Comparison of ENCODE assay signal across 28 cellular contexts in genomic region chr13:109227344-109227940, GRCh38.
"Had no signal": no experiment of that assay in that cellular context is flagged by ENCODE, and none has a peak within 500 bp of the region (broad histone marks: within the 10 kb centered on the region; RNA-seq: fewer than 3 reads in every experiment).

No MANE protein-coding gene starts in this region.

- H3K27ac ChIP-seq: ascending aorta, brain microvascular endothelial cell, colonic mucosa, WERI-Rb-1 had no signal

- H3K4me3 Mint-ChIP-seq: activated B cell treated with CpG ODN at 0.5 μM for 24 hours; activated CD4-positive, alpha-beta memory T cell treated with anti-CD3 and anti-CD28 coated beads, Interleukin-2, amount 10 ng/mL, durations not matched to agents 7 days and 5 days; activated naive CD4-positive, alpha-beta T cell treated with anti-CD3 and anti-CD28 coated beads, Interleukin-2, amount 10 ng/mL, durations not matched to agents 7 days and 5 days; activated naive CD8-positive, alpha-beta T cell treated with anti-CD3 and anti-CD28 coated beads, Interleukin-2, amount 10 ng/mL, durations not matched to agents 7 days and 5 days; activated T-cell treated with anti-CD3 and anti-CD28 coated beads, Interleukin-2, amount 50 U/mL, for 24 hours; activated T-cell treated with anti-CD3 and anti-CD28 coated beads, Interleukin-2, amount 50 U/mL, for 72 hours; endodermal cell; T-helper 17 cell; T-helper 2 cell treated with Interferon-gamma antibody and Interleukin-4, amounts not matched to agents 5 μg/mL and 100 μg/mL, for 36 hours had no signal

- H3K27me3 ChIP-seq: ascending aorta, brain microvascular endothelial cell, colonic mucosa had no signal

- DNase-seq: activated B cell treated with CpG ODN at 0.5 μM for 24 hours; activated CD4-positive, alpha-beta memory T cell treated with anti-CD3 and anti-CD28 coated beads, Interleukin-2, amount 10 ng/mL, durations not matched to agents 7 days and 5 days; activated CD4-positive, alpha-beta T cell treated with anti-CD3 and anti-CD28 coated beads for 48 hours; activated CD4-positive, alpha-beta T cell treated with anti-CD3 and anti-CD28 coated beads, Interleukin-2, amount 50 U/mL, for 4 hours; activated CD8-positive, alpha-beta memory T cell treated with anti-CD3 and anti-CD28 coated beads, Interleukin-2, amount 50 U/mL, for 48 hours; activated gamma-delta T cell; activated naive CD4-positive, alpha-beta T cell; activated naive CD4-positive, alpha-beta T cell treated with anti-CD3 and anti-CD28 coated beads, Interleukin-2, amount 10 ng/mL, durations not matched to agents 7 days and 5 days; activated naive CD8-positive, alpha-beta T cell treated with anti-CD3 and anti-CD28 coated beads, Interleukin-2, amount 10 ng/mL, durations not matched to agents 7 days and 5 days; activated T-cell treated with anti-CD3 and anti-CD28 coated beads for 4 hours; activated T-cell treated with anti-CD3 and anti-CD28 coated beads, Interleukin-2, amount 50 U/mL, for 24 hours; activated T-cell treated with anti-CD3 and anti-CD28 coated beads, Interleukin-2, amount 50 U/mL, for 72 hours; brain microvascular endothelial cell; caudate nucleus; colonic mucosa; effector memory CD4-positive, alpha-beta T cell; endodermal cell; head of caudate nucleus; SW 1271; T-helper 1 cell; T-helper 17 cell; T1000; WERI-Rb-1 had no signal

- H3K4me3 ChIP-seq: ascending aorta, colonic mucosa had no signal

- H3K4me1 Mint-ChIP-seq: activated B cell treated with CpG ODN at 0.5 μM for 24 hours; activated CD4-positive, alpha-beta memory T cell treated with anti-CD3 and anti-CD28 coated beads, Interleukin-2, amount 10 ng/mL, durations not matched to agents 7 days and 5 days; activated naive CD4-positive, alpha-beta T cell treated with anti-CD3 and anti-CD28 coated beads, Interleukin-2, amount 10 ng/mL, durations not matched to agents 7 days and 5 days; activated naive CD8-positive, alpha-beta T cell treated with anti-CD3 and anti-CD28 coated beads, Interleukin-2, amount 10 ng/mL, durations not matched to agents 7 days and 5 days; endodermal cell; T-helper 17 cell had no signal

- H3K27me3 Mint-ChIP-seq: activated CD4-positive, alpha-beta memory T cell treated with anti-CD3 and anti-CD28 coated beads, Interleukin-2, amount 10 ng/mL, durations not matched to agents 7 days and 5 days; activated naive CD4-positive, alpha-beta T cell treated with anti-CD3 and anti-CD28 coated beads, Interleukin-2, amount 10 ng/mL, durations not matched to agents 7 days and 5 days had no signal

- ATAC-seq: activated CD4-positive, CD25-positive, alpha-beta regulatory T cell treated with anti-CD3 and anti-CD28 coated beads, Interleukin-2, amount 50 U/mL, for 24 hours; activated naive CD4-positive, alpha-beta T cell treated with anti-CD3 and anti-CD28 coated beads, Interleukin-2, amount 50 U/mL, for 72 hours; activated T-cell treated with anti-CD3 and anti-CD28 coated beads, Interleukin-2, amount 50 U/mL, for 72 hours; esophagus mucosa; T-helper 17 cell had no signal

- H3K27ac Mint-ChIP-seq: activated B cell treated with CpG ODN at 0.5 μM for 24 hours; activated CD4-positive, alpha-beta memory T cell treated with anti-CD3 and anti-CD28 coated beads, Interleukin-2, amount 10 ng/mL, durations not matched to agents 7 days and 5 days; activated naive CD4-positive, alpha-beta T cell treated with anti-CD3 and anti-CD28 coated beads, Interleukin-2, amount 10 ng/mL, durations not matched to agents 7 days and 5 days; activated naive CD4-positive, alpha-beta T cell treated with anti-CD3 and anti-CD28 coated beads, Interleukin-2, amount 50 U/mL, for 72 hours; activated naive CD8-positive, alpha-beta T cell treated with anti-CD3 and anti-CD28 coated beads, Interleukin-2, amount 10 ng/mL, durations not matched to agents 7 days and 5 days; activated T-cell treated with anti-CD3 and anti-CD28 coated beads, Interleukin-2, amount 50 U/mL, for 24 hours; activated T-cell treated with anti-CD3 and anti-CD28 coated beads, Interleukin-2, amount 50 U/mL, for 72 hours; endodermal cell; T-helper 17 cell; T-helper 2 cell treated with Interferon-gamma antibody and Interleukin-4, amounts not matched to agents 5 μg/mL and 100 μg/mL, for 36 hours had no signal

- H3K4me1 ChIP-seq: ascending aorta, colonic mucosa had no signal

- H3K9me3 ChIP-seq: colonic mucosa had no signal

- H3K36me3 ChIP-seq: ascending aorta, brain microvascular endothelial cell, colonic mucosa, WERI-Rb-1 had no signal

- H3K36me3 Mint-ChIP-seq: activated naive CD4-positive, alpha-beta T cell treated with anti-CD3 and anti-CD28 coated beads, Interleukin-2, amount 10 ng/mL, durations not matched to agents 7 days and 5 days; activated naive CD8-positive, alpha-beta T cell treated with anti-CD3 and anti-CD28 coated beads, Interleukin-2, amount 10 ng/mL, durations not matched to agents 7 days and 5 days had no signal
